8 cellular contexts compared by ENCODE assay signal in genomic region chr17:49557204-49558024, GRCh38. TPM values are rescaled to one million over a fixed set of nuclear protein-coding genes. Genes with fewer than 3 reads are reported as not detected.
A peak's percentile ranks its signal among the peaks of the same experiment; 100 is the strongest.
DNase-seq lines count a peak whose midpoint lies in the region; ATAC-seq and TF ChIP-seq lines count a peak whose summit lies in the region.

No MANE protein-coding gene starts in this region.

- intact Hi-C loops in transverse colon (cut with DNase I; ENCODE audit: low total_unique reads): no loop called here

- TF ChIP-seq CTCF in astrocyte of the spinal cord (IDR thresholded peaks at IDR 0.05; ENCODE audit: low read depth, low read length) (peak; percentile 78), transverse colon (IDR thresholded peaks at IDR 0.05) (peak; percentile 39 to 54 (median 46))

- H3K27me3 ChIP-seq in transverse colon: no peaks in the 10 kb centered on the region

- H3K9me3 ChIP-seq in transverse colon: no peaks in the 10 kb centered on the region

- H3K27ac ChIP-seq in transverse colon: no peak overlapping the region

- H3K4me1 ChIP-seq in transverse colon: peaks cover 3 to 8% (median 6%) of the 10 kb centered on the region in 4 donors

- no peaks in the 10 kb centered on the region for H3K36me3 ChIP-seq in transverse colon

- WGBS in transverse colon (ENCODE audit: low coverage in 1 of 2), 2 donors: 36% methylated on average over 6 to 13 of the region's 13 CpGs

- no peak for TF ChIP-seq POLR2A in transverse colon (IDR thresholded peaks at IDR 0.05)

- H3K4me3 ChIP-seq in astrocyte of the spinal cord (ENCODE audit: low read depth, low read length) (no peak overlapping the region), transverse colon (no peak overlapping the region)

- DNase-seq in DMS 273 treated with DMSO at 0.1 percent for 48 hours (lab: John Stamatoyannopoulos, UW): peak; percentile 57
- peak; percentile 52 for DNase-seq in HT-29 (ENCODE audit: low spot score)
- peak; percentile 29 for DNase-seq in NOMO-1 treated with dmso at 0.1 percent for 144 hours (lab: John Stamatoyannopoulos, UW; ENCODE audit: unreplicated experiment)
- DNase-seq in astrocyte of the spinal cord (ENCODE audit: low read depth, low spot score): peak; percentile 40
- peak; percentile 85 for DNase-seq in islet precursor cell
- DNase-seq in transverse colon: no peak
- no peak for DNase-seq in activated gamma-delta T cell treated with Interleukin-2 at 50 U/mL for 16 hours

- ATAC-seq in GM21717 (IDR thresholded peaks at IDR 0.05; ENCODE audit: unreplicated experiment): no peak

- in situ Hi-C loops in astrocyte of the spinal cord (cut with HindIII; ENCODE audit: low sequenced_read_pairs) (no loop called here), transverse colon (cut with MboI; ENCODE audit: low pct_ligation_motif_present in 1 of 4, low pct_unique_long_range_greater_than_20kb in 1 of 4, low sequenced_read_pairs in 3 of 4) (loop anchor here (10.0 to 25.0 kb wide), 6 partner anchors 63 to 430 kb away; partner anchors contain the start of genes DLX3 (in 1 of the 4) and NGFR (in 1 of the 4))

- no peak for TF ChIP-seq EP300 in transverse colon (IDR thresholded peaks at IDR 0.05; ENCODE audit: low read depth)

RNA-seq across cellular contexts. Expression of gene NXPH3, which starts 18.3 kb away (rescaled TPM):
- not detected in 2 replicates for total RNA-seq in HT-29 (2014; rRNA removed; shearing (Covaris generic))
- 1 to 10 TPM in 2 of 4 donors, under 1 TPM in 2; 0.20 to 4.6 (median 2.6) TPM for total RNA-seq in transverse colon

Comparison
In these comparisons a context has a peak if more than half of its experiments do, and no peak if none do; other contexts are left out.
1. DNase-seq: peak in DMS 273 treated with DMSO at 0.1 percent for 48 hours (single experiment), HT-29 (single experiment), NOMO-1 treated with dmso at 0.1 percent for 144 hours (single experiment), astrocyte of the spinal cord (single experiment) and islet precursor cell (single experiment); none in transverse colon (single experiment) and activated gamma-delta T cell treated with Interleukin-2 at 50 U/mL for 16 hours (single experiment).